ENCODE assay signal across 8 cellular contexts in genomic region chr2:37672104-37672869, GRCh38. TPM values are rescaled to one million over a fixed set of nuclear protein-coding genes. Genes with fewer than 3 reads are reported as not detected.
DNase-seq lines count a peak whose midpoint lies in the region; TF ChIP-seq lines count a peak whose summit lies in the region.

No MANE protein-coding gene starts in this region.

- no peaks in the 10 kb centered on the region for H3K9me3 Mint-ChIP-seq in activated naive CD4-positive, alpha-beta T cell treated with anti-CD3 and anti-CD28 coated beads, Interleukin-2, amount 50 U/mL, for 24 hours
- peaks cover 6% of the 10 kb centered on the region for H3K9me3 Mint-ChIP-seq in glutamatergic neuron (ENCODE audit: unreplicated experiment)

- H3K27me3 ChIP-seq in H7 (ENCODE audit: control insufficient read depth, insufficient read depth, low read length): peaks cover 4% of the 10 kb centered on the region; the same call in 1 of the 2 replicates
- no peaks in the 10 kb centered on the region for H3K27me3 ChIP-seq in MM.1S (replicated peaks; ENCODE audit: insufficient read depth, low read length)
- no peaks in the 10 kb centered on the region for H3K27me3 ChIP-seq in osteoblast (ENCODE audit: insufficient read depth, low read length)
- H3K27me3 ChIP-seq in transverse colon: no peaks in the 10 kb centered on the region

- in situ Hi-C loops in G401 (cut with HindIII; ENCODE audit: low sequenced_read_pairs): no loop called here
- in situ Hi-C loops in SK-MEL-5 (cut with HindIII; ENCODE audit: low pct_unique_long_range_greater_than_20kb, low sequenced_read_pairs): no loop called here
- in situ Hi-C loops in transverse colon (cut with MboI; ENCODE audit: low pct_ligation_motif_present in 1 of 4, low pct_unique_long_range_greater_than_20kb in 1 of 4, low sequenced_read_pairs in 3 of 4): loop anchor here in 2 of 4 donors (10.0 to 25.0 kb wide), 2 partner anchors 257 to 260 kb away; no protein-coding TSS in a partner anchor

- H3K27me3 Mint-ChIP-seq in activated naive CD4-positive, alpha-beta T cell treated with anti-CD3 and anti-CD28 coated beads, Interleukin-2, amount 50 U/mL, for 24 hours: no peaks in the 10 kb centered on the region
- H3K27me3 Mint-ChIP-seq in glutamatergic neuron (ENCODE audit: unreplicated experiment): peaks cover 9% of the 10 kb centered on the region

- no peak for TF ChIP-seq EP300 in transverse colon (IDR thresholded peaks at IDR 0.05; ENCODE audit: low read depth)

- TF ChIP-seq CTCF in MM.1S (IDR thresholded peaks at IDR 0.05; ENCODE audit: low read length): no peak
- TF ChIP-seq CTCF in glutamatergic neuron (IDR thresholded peaks at IDR 0.05; ENCODE audit: partially characterized antibody, unreplicated experiment): no peak
- TF ChIP-seq CTCF in osteoblast (IDR thresholded peaks at IDR 0.05; ENCODE audit: extremely low read depth, low read depth, low read length): no peak
- no peak for TF ChIP-seq CTCF in transverse colon (IDR thresholded peaks at IDR 0.05)

- H3K4me3 ChIP-seq in H7 (ENCODE audit: insufficient read depth, low read depth, low read length) (peak overlapping the region; percentile 95), MM.1S (ENCODE audit: low read length) (peak overlapping the region; percentile 87), osteoblast (ENCODE audit: insufficient read depth, low read length) (peak overlapping the region; percentile 93), transverse colon (peak overlapping the region; percentile 68 to 84 (median 81))

- peak overlapping the region; percentile 84 for H3K27ac Mint-ChIP-seq in activated naive CD4-positive, alpha-beta T cell treated with anti-CD3 and anti-CD28 coated beads, Interleukin-2, amount 50 U/mL, for 24 hours
- peak overlapping the region; percentile 90 for H3K27ac Mint-ChIP-seq in glutamatergic neuron (ENCODE audit: unreplicated experiment)

- H3K4me1 Mint-ChIP-seq in activated naive CD4-positive, alpha-beta T cell treated with anti-CD3 and anti-CD28 coated beads, Interleukin-2, amount 50 U/mL, for 24 hours: peaks cover 61% of the 10 kb centered on the region
- peaks cover 14% of the 10 kb centered on the region for H3K4me1 Mint-ChIP-seq in glutamatergic neuron (ENCODE audit: low read depth, unreplicated experiment)

- H3K4me3 Mint-ChIP-seq in activated naive CD4-positive, alpha-beta T cell treated with anti-CD3 and anti-CD28 coated beads, Interleukin-2, amount 50 U/mL, for 24 hours: peak overlapping the region; percentile 85
- H3K4me3 Mint-ChIP-seq in glutamatergic neuron (ENCODE audit: unreplicated experiment): peak overlapping the region; percentile 87

- peak overlapping the region; percentile 79 for H3K27ac ChIP-seq in MM.1S (ENCODE audit: low read length)
- H3K27ac ChIP-seq in osteoblast (ENCODE audit: low read depth, low read length): peak overlapping the region; percentile 67
- H3K27ac ChIP-seq in transverse colon: peak overlapping the region; percentile 93 to 96 (median 94)

- H3K36me3 Mint-ChIP-seq in activated naive CD4-positive, alpha-beta T cell treated with anti-CD3 and anti-CD28 coated beads, Interleukin-2, amount 50 U/mL, for 24 hours: no peaks in the 10 kb centered on the region
- no peaks in the 10 kb centered on the region for H3K36me3 Mint-ChIP-seq in glutamatergic neuron (ENCODE audit: unreplicated experiment)

- H3K36me3 ChIP-seq in H7 (replicated peaks; ENCODE audit: control insufficient read depth, insufficient read depth, low read length) (no peaks in the 10 kb centered on the region), MM.1S (replicated peaks; ENCODE audit: insufficient read depth, low read length) (no peaks in the 10 kb centered on the region), osteoblast (ENCODE audit: insufficient read depth, low read length) (peaks cover 27% of the 10 kb centered on the region), transverse colon (no peaks in the 10 kb centered on the region)

- H3K79me2 ChIP-seq in MM.1S (ENCODE audit: low read length): peaks cover 41% of the 10 kb centered on the region
- peaks cover 41% of the 10 kb centered on the region for H3K79me2 ChIP-seq in osteoblast (ENCODE audit: insufficient read depth, low read length)

- H3K9me2 ChIP-seq in MM.1S (replicated peaks; ENCODE audit: insufficient read depth, low read length): no peaks in the 10 kb centered on the region

- H3K4me1 ChIP-seq in MM.1S (ENCODE audit: low read length): peaks cover 14% of the 10 kb centered on the region; the same call in 1 of the 2 replicates
- H3K4me1 ChIP-seq in osteoblast (ENCODE audit: insufficient read depth, low read length): peaks cover 25% of the 10 kb centered on the region
- H3K4me1 ChIP-seq in transverse colon: peaks cover 0 to 42% (median 13%) of the 10 kb centered on the region in 4 donors

- H3K4me2 ChIP-seq in MM.1S (ENCODE audit: low read depth, low read length): peak overlapping the region; percentile 63
- peak overlapping the region; percentile 76 for H3K4me2 ChIP-seq in osteoblast (ENCODE audit: insufficient read depth, low read length)

- peak overlapping the region; percentile 92 for H2AFZ ChIP-seq in MM.1S (ENCODE audit: low read length)
- H2AFZ ChIP-seq in osteoblast (ENCODE audit: low read length): peak overlapping the region; percentile 58

- intact Hi-C loops in transverse colon (cut with DNase I; ENCODE audit: low total_unique reads): loop anchor here (5.0 kb wide), 1 partner anchor 105 kb away; no protein-coding TSS in a partner anchor

- DNase-seq in G401 (ENCODE audit: low spot score) (peak; percentile 49), H7 (peak; percentile 94), MM.1S (peak; percentile 88), SK-MEL-5 (ENCODE audit: low read depth, low spot score) (peak; percentile 96), glutamatergic neuron (peak; percentile 98), osteoblast (ENCODE audit: insufficient read length, low spot score, missing footprints) (peak; percentile 99), transverse colon (peak; percentile 83)

- 3% methylated on average over 34 of the region's 69 CpGs; no CpG with 5 or more reads in 1 of the 2 donors for WGBS in transverse colon (ENCODE audit: low coverage in 1 of 2), 2 donors

- H4K20me1 ChIP-seq in MM.1S (ENCODE audit: insufficient read depth, low read length): no peaks in the 10 kb centered on the region
- peaks cover 33% of the 10 kb centered on the region for H4K20me1 ChIP-seq in osteoblast (ENCODE audit: insufficient read depth, low read length)

- H3K9me3 ChIP-seq in MM.1S (replicated peaks; ENCODE audit: insufficient read depth, low read length) (no peaks in the 10 kb centered on the region), osteoblast (ENCODE audit: low read depth, low read length) (no peaks in the 10 kb centered on the region), transverse colon (no peaks in the 10 kb centered on the region)

- no peak for TF ChIP-seq POLR2A in transverse colon (IDR thresholded peaks at IDR 0.05)

- peaks cover 17% of the 10 kb centered on the region for H3F3A ChIP-seq in MM.1S (ENCODE audit: insufficient read depth, low read length)

- H3K9ac ChIP-seq in MM.1S (ENCODE audit: low read length): peak overlapping the region; percentile 75

RNA-seq across cellular contexts. Expression of gene CDC42EP3, which starts 0.8 kb away (rescaled TPM):
- 0.07 TPM in 1 of 2 replicates, not detected in the other for total RNA-seq in G401 (2014; rRNA removed; shearing (Covaris generic))
- total RNA-seq in H7 (2014; rRNA removed; shearing (Covaris generic)): 19.5 and 26.2 TPM in 2 replicates
- total RNA-seq in SK-MEL-5 (2014; rRNA removed; shearing (Covaris generic)): 69.9 and 78.4 TPM in 2 replicates
- polyA plus RNA-seq in SK-MEL-5 (2015; cell fraction: cytosol; rRNA removed): 109 and 137 TPM in 2 replicates
- 79.2 and 141 TPM in 2 replicates for polyA plus RNA-seq in SK-MEL-5 (2015; cell fraction: nucleus; rRNA removed)
- total RNA-seq in glutamatergic neuron (ENCODE audit: unreplicated experiment) (32.9 TPM), osteoblast (121 and 136 TPM in 2 replicates), transverse colon (100 to 1,000 TPM in 1 of 4 donors, 10 to 100 TPM in 3; 20.6 to 104 (median 31.8) TPM)

Comparison
In these comparisons a context has a peak if more than half of its experiments do, and no peak if none do; other contexts are left out.
1. Peak in every context shown above with its lines: DNase-seq, H3K4me3 ChIP-seq and H3K27ac ChIP-seq.
2. DNase-seq: peak in every context shown above with its lines; median percentile 99 in osteoblast; 98 in glutamatergic neuron; 96 in SK-MEL-5; 94 in H7; 88 in MM.1S; 83 in transverse colon; 49 in G401.
3. RNA of gene CDC42EP3, which starts 0.8 kb away (total RNA-seq): 121 to 136 TPM in osteoblast, 69.9 to 78.4 TPM in SK-MEL-5, 20.6 to 104 TPM in transverse colon, 32.9 TPM in glutamatergic neuron (single experiment) and 19.5 to 26.2 TPM in H7; 0.07 TPM in G401; every median in the first group is over 10 times any median in the second.